Comparison of ENCODE assay signal across 24 cellular contexts in the genomic region with DNA sequence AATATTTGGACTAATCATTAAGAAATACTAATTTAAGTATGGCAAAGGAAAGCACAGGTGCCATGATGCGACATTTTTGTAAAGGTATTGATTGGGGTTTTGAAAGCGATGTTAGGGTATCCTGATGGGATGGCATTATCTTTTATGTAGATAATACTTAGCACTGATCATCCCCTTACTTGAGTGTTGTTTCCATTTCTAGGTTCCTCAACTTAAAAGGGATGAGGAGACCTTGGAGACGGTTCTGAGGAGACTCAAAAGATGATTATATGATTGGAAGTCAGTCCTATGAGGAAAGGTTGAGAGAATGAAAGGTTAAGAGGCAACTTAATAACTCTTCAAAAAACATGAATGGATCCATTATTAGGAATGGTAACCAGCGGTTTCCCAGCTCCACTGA. TPM values are rescaled to one million over a fixed set of nuclear protein-coding genes. Genes with fewer than 3 reads are reported as not detected.
DNase-seq lines count a peak whose midpoint lies in the region; ATAC-seq and TF ChIP-seq lines count a peak whose summit lies in the region.
"Had no signal": no experiment of that assay in that cellular context is flagged by ENCODE, and none has a peak within 500 bp of the region (broad histone marks: within the 10 kb centered on the region; RNA-seq: fewer than 3 reads in every experiment).

No MANE protein-coding gene starts in this region.

- CTCF ChIA-PET in Panc1 (lab: Charles Lee) = no interaction called here

- H3K27ac ChIP-seq in ACC112 (ENCODE audit: low read depth, low read length) (0 out of 2 replicates have a peak overlapping the region, but pooled peaks have one; percentile 57), Panc1 (ENCODE audit: low read length) (no peak overlapping the region)
- H3K27ac ChIP-seq: 22Rv1, brain microvascular endothelial cell, tibial artery had no signal

- H3K4me1 Mint-ChIP-seq in T-helper 1 cell treated with Interleukin-12 subunit alpha and Interleukin-12 subunit beta and Interleukin-4 antibody, amounts not matched to agents 30 μg/mL and 1 μg/mL, for 36 hours (ENCODE audit: low read depth) = peaks cover 61% of the 10 kb centered on the region
- H3K4me1 Mint-ChIP-seq in activated naive CD8-positive, alpha-beta T cell treated with anti-CD3 and anti-CD28 coated beads, Interleukin-2, amount 10 ng/mL, durations not matched to agents 7 days and 5 days = peaks cover 46% of the 10 kb centered on the region

- in situ Hi-C loops in Panc1 (cut with HindIII; ENCODE audit: low pct_unique_long_range_greater_than_20kb, low sequenced_read_pairs) = no loop called here

- H3K27me3 Mint-ChIP-seq in T-helper 1 cell treated with Interleukin-12 subunit alpha and Interleukin-12 subunit beta and Interleukin-4 antibody, amounts not matched to agents 30 μg/mL and 1 μg/mL, for 36 hours (ENCODE audit: low read depth) = no peaks in the 10 kb centered on the region
- H3K27me3 Mint-ChIP-seq in activated naive CD8-positive, alpha-beta T cell treated with anti-CD3 and anti-CD28 coated beads, Interleukin-2, amount 10 ng/mL, durations not matched to agents 7 days and 5 days = no peaks in the 10 kb centered on the region

- peak overlapping the region; percentile 58 for H3K4me3 Mint-ChIP-seq in T-helper 1 cell treated with Interleukin-12 subunit alpha and Interleukin-12 subunit beta and Interleukin-4 antibody, amounts not matched to agents 30 μg/mL and 1 μg/mL, for 36 hours
- H3K4me3 Mint-ChIP-seq in activated naive CD8-positive, alpha-beta T cell treated with anti-CD3 and anti-CD28 coated beads, Interleukin-2, amount 10 ng/mL, durations not matched to agents 7 days and 5 days = peak overlapping the region; percentile 38
- H3K4me3 Mint-ChIP-seq: CD14-positive monocyte, nephron progenitor cell had no signal

- DNase-seq in T-helper 1 cell = no peak
- no peak for DNase-seq in Panc1 (ENCODE audit: low read depth, low spot score)
- DNase-seq in activated naive CD8-positive, alpha-beta T cell treated with anti-CD3 and anti-CD28 coated beads, Interleukin-2, amount 10 ng/mL, durations not matched to agents 7 days and 5 days = no peak
- DNase-seq: activated CD4-positive, alpha-beta T cell treated with anti-CD3 and anti-CD28 coated beads for 1 hour; activated CD8-positive, alpha-beta memory T cell treated with anti-CD3 and anti-CD28 coated beads, Interleukin-2, amount 50 U/mL, for 48 hours; activated gamma-delta T cell treated with Interleukin-2 at 50 U/mL for 16 hours; amniotic stem cell; brain microvascular endothelial cell; DMS 273 treated with DMSO at 0.1 percent for 48 hours; EL; islet precursor cell; left ventricle myocardium superior; NCI-H1092 treated with DMSO at 0.1 percent for 48 hours; NCI-H187 treated with DMSO at 0.1 percent for 48 hours; NCI-H524 treated with DMSO at 0.1 percent for 48 hours; nephron progenitor cell; tibial artery had no signal

- no peak for TF ChIP-seq CTCF in Panc1 (IDR thresholded peaks at IDR 0.05)

- POLR2A ChIA-PET in Panc1 (lab: Charles Lee) = no interaction called here
- POLR2A ChIA-PET in activated naive CD8-positive, alpha-beta T cell treated with anti-CD3 and anti-CD28 coated beads, Interleukin-2, amount 10 ng/mL, durations not matched to agents 7 days and 5 days (lab: Charles Lee) = interaction anchor here (0.8 to 1.7 kb wide), 2 partner anchors 9 to 12 kb away, joined by 3 to 15 read pairs; a partner anchor contains a TSS

- H3K9me3 ChIP-seq in Panc1 (ENCODE audit: control insufficient read depth, insufficient read depth, low read depth, low read length) = no peaks in the 10 kb centered on the region
- H3K9me3 ChIP-seq: tibial artery had no signal

- H3K9me3 Mint-ChIP-seq in T-helper 1 cell treated with Interleukin-12 subunit alpha and Interleukin-12 subunit beta and Interleukin-4 antibody, amounts not matched to agents 30 μg/mL and 1 μg/mL, for 36 hours = no peaks in the 10 kb centered on the region
- H3K9me3 Mint-ChIP-seq in activated naive CD8-positive, alpha-beta T cell treated with anti-CD3 and anti-CD28 coated beads, Interleukin-2, amount 10 ng/mL, durations not matched to agents 7 days and 5 days = no peaks in the 10 kb centered on the region
- H3K9me3 Mint-ChIP-seq: CD14-positive monocyte, nephron progenitor cell had no signal

- H3K4me3 ChIP-seq in ACC112 (ENCODE audit: low read depth, low read length) = no peak overlapping the region
- no peak overlapping the region for H3K4me3 ChIP-seq in Panc1 (ENCODE audit: low read depth in 2 of 2, low read length in 2 of 2)
- H3K4me3 ChIP-seq: tibial artery had no signal

- H3K36me3 ChIP-seq in ACC112 (ENCODE audit: insufficient read depth, low read length) = 0 out of 2 replicates have a peak, but pooled peaks cover 6% of the 10 kb centered on the region
- peaks cover 3% of the 10 kb centered on the region; the same call in 1 of the 2 replicates for H3K36me3 ChIP-seq in Panc1 (ENCODE audit: control insufficient read depth, insufficient read depth, low read length)
- H3K36me3 ChIP-seq: brain microvascular endothelial cell, tibial artery had no signal

- H3K4me1 ChIP-seq in ACC112 (ENCODE audit: control insufficient read depth, insufficient read depth, low read length, unreplicated experiment) = peaks cover 18% of the 10 kb centered on the region
- peaks cover 33% of the 10 kb centered on the region for H3K4me1 ChIP-seq in Panc1 (ENCODE audit: control insufficient read depth, insufficient read depth, low read length)

- ATAC-seq in Panc1 (no peak), HG03097 (IDR thresholded peaks at IDR 0.05; ENCODE audit: low FRiP score, unreplicated experiment) (no peak), HG02610 (IDR thresholded peaks at IDR 0.05; ENCODE audit: unreplicated experiment) (no peak), HG03175 (IDR thresholded peaks at IDR 0.05; ENCODE audit: unreplicated experiment) (no peak)
- ATAC-seq in activated naive CD8-positive, alpha-beta T cell treated with anti-CD3 and anti-CD28 coated beads, Interleukin-2, amount 10 ng/mL, durations not matched to agents 7 days and 5 days (ENCODE audit: low read depth) = no peak
- ATAC-seq: left ventricle myocardium superior had no signal

- peaks cover 79% of the 10 kb centered on the region for H3K79me2 ChIP-seq in ACC112 (ENCODE audit: control insufficient read depth, insufficient read depth, low read length, unreplicated experiment)

- intact Hi-C loops in Panc1 (cut with micrococcal nuclease; ENCODE audit: unreplicated experiment) = no loop called here

- no peak overlapping the region for H2AFZ ChIP-seq in ACC112 (ENCODE audit: low read length, unreplicated experiment)

- BruUV-seq in Panc1 (replicated peaks; lab: Mats Ljungman, UMichigan) = TSS peak; percentile 1

- H3K27ac Mint-ChIP-seq in T-helper 1 cell treated with Interleukin-12 subunit alpha and Interleukin-12 subunit beta and Interleukin-4 antibody, amounts not matched to agents 30 μg/mL and 1 μg/mL, for 36 hours = peak overlapping the region; percentile 71
- peak overlapping the region; percentile 28 for H3K27ac Mint-ChIP-seq in activated naive CD8-positive, alpha-beta T cell treated with anti-CD3 and anti-CD28 coated beads, Interleukin-2, amount 10 ng/mL, durations not matched to agents 7 days and 5 days
- H3K27ac Mint-ChIP-seq: CD14-positive monocyte, nephron progenitor cell had no signal

- H3K27me3 ChIP-seq in ACC112 (ENCODE audit: insufficient read depth, low read length) (no peaks in the 10 kb centered on the region), Panc1 (ENCODE audit: control insufficient read depth, insufficient read depth, low read length) (no peaks in the 10 kb centered on the region)
- H3K27me3 ChIP-seq: brain microvascular endothelial cell, tibial artery had no signal

- H3K36me3 Mint-ChIP-seq in T-helper 1 cell treated with Interleukin-12 subunit alpha and Interleukin-12 subunit beta and Interleukin-4 antibody, amounts not matched to agents 30 μg/mL and 1 μg/mL, for 36 hours (ENCODE audit: low read depth) = peaks cover 41% of the 10 kb centered on the region
- peaks cover 37% of the 10 kb centered on the region for H3K36me3 Mint-ChIP-seq in activated naive CD8-positive, alpha-beta T cell treated with anti-CD3 and anti-CD28 coated beads, Interleukin-2, amount 10 ng/mL, durations not matched to agents 7 days and 5 days

RNA-seq across cellular contexts. Expression of a gene that starts 11.1 kb away (rescaled TPM):
- 139 TPM for total RNA-seq in Panc1 (2021; ENCODE audit: unreplicated experiment)
- 74.2 TPM for polyA plus RNA-seq in Panc1 (2012; ENCODE audit: insufficient read length)
- total RNA-seq in activated naive CD8-positive, alpha-beta T cell treated with anti-CD3 and anti-CD28 coated beads, Interleukin-2, amount 10 ng/mL, durations not matched to agents 7 days and 5 days = 100 to 1,000 TPM; 117 to 126 TPM

RNA-seq across cellular contexts. Expression of a gene that starts 46.0 kb away (rescaled TPM):
- 504 TPM for total RNA-seq in Panc1 (2021; ENCODE audit: unreplicated experiment)
- polyA plus RNA-seq in Panc1 (2012; ENCODE audit: insufficient read length) = 755 TPM
- total RNA-seq in activated naive CD8-positive, alpha-beta T cell treated with anti-CD3 and anti-CD28 coated beads, Interleukin-2, amount 10 ng/mL, durations not matched to agents 7 days and 5 days = 100 to 1,000 TPM; 202 to 224 TPM
